27 cellular contexts compared by ENCODE assay signal in genomic region chr11:133541331-133542095, GRCh38. TPM values are rescaled to one million over a fixed set of nuclear protein-coding genes. Genes with fewer than 3 reads are reported as not detected.
DNase-seq lines count a peak whose midpoint lies in the region; ATAC-seq and TF ChIP-seq lines count a peak whose summit lies in the region.
"Had no signal": no experiment of that assay in that cellular context is flagged by ENCODE, and none has a peak within 500 bp of the region (broad histone marks: within the 10 kb centered on the region; RNA-seq: fewer than 3 reads in every experiment).

No MANE protein-coding gene starts in this region.

- H3K36me3 ChIP-seq in mesendoderm (ENCODE audit: control insufficient read depth, insufficient read depth, low read length) (no peaks in the 10 kb centered on the region), BE2C (no peaks in the 10 kb centered on the region)

- H3K4me2 ChIP-seq in mesendoderm (ENCODE audit: low read length), result no peak overlapping the region
- H3K4me2 ChIP-seq: PC-9 had no signal

- H3K4ac ChIP-seq in mesendoderm (ENCODE audit: low read depth, low read length), result no peak overlapping the region

- H3K27ac Mint-ChIP-seq in type B pancreatic cell, result no peak overlapping the region
- H3K27ac Mint-ChIP-seq: activated CD8-positive, alpha-beta T cell treated with anti-CD3 and anti-CD28 coated beads, Interleukin-2, amount 10 ng/mL, durations not matched to agents 7 days and 5 days; CD4-positive, alpha-beta memory T cell; naive B cell; stimulated activated naive B cell treated with anti-CD40 and anti-IgM and Interleukin-4, amounts not matched to agents 10 μg/mL and 1 μg/mL and 100 μg/mL, for 72 hours; T-cell had no signal

- H3K4me1 ChIP-seq in mesendoderm (ENCODE audit: control insufficient read depth, low read depth, low read length), result peaks cover 8% of the 10 kb centered on the region
- H3K4me1 ChIP-seq in BE2C, result no peaks in the 10 kb centered on the region
- H3K4me1 ChIP-seq: psoas muscle, testis had no signal

- DNase-seq in NCI-H69 (lab: John Stamatoyannopoulos, UW) (peak; percentile 6), globus pallidus (ENCODE audit: low spot score) (peak; percentile 16), mesendoderm (peak; percentile 92), type B pancreatic cell (ENCODE audit: extremely low spot score, unreplicated experiment) (no peak), sciatic nerve (ENCODE audit: low spot score) (no peak), NCI-H510A treated with DMSO at 0.1 percent for 48 hours (lab: John Stamatoyannopoulos, UW) (no peak), BE2C (no peak)
- DNase-seq: activated CD4-positive, alpha-beta T cell treated with anti-CD3 and anti-CD28 coated beads for 1 hour; activated CD8-positive, alpha-beta T cell treated with anti-CD3 and anti-CD28 coated beads, Interleukin-2, amount 10 ng/mL, durations not matched to agents 7 days and 5 days; activated naive CD4-positive, alpha-beta T cell; activated T-cell treated with anti-CD3 and anti-CD28 coated beads, Interleukin-2, amount 50 U/mL, for 1 hour; CD4-positive, alpha-beta memory T cell; cortex of kidney; GDM1; hippocampal formation; Karpas-422; mesenchymal stem cell; naive B cell; NCI-H187; NCI-H226; PC-9; psoas muscle; SIG-M5; stimulated activated naive B cell treated with anti-CD40 and anti-IgM and Interleukin-4, amounts not matched to agents 10 μg/mL and 1 μg/mL and 100 μg/mL, for 72 hours; T-cell; testis had no signal

- no peak overlapping the region for H2BK15ac ChIP-seq in mesendoderm (replicated peaks; ENCODE audit: low read depth)

- no peaks in the 10 kb centered on the region for H3K79me2 ChIP-seq in mesendoderm (ENCODE audit: control insufficient read depth, insufficient read depth, low read length)

- no CpG with 5 or more reads among the region's 14 CpGs for WGBS in mesendoderm (ENCODE audit: extremely low coverage, insufficient coverage, low lambda C conversion rate)

- H3K27ac ChIP-seq in mesendoderm (ENCODE audit: low read depth, low read length), result peak overlapping the region; percentile 5
- H3K27ac ChIP-seq: PC-9, psoas muscle, testis had no signal

- TF ChIP-seq CTCF in type B pancreatic cell (conservative IDR thresholded peaks at IDR 0.05), result peak; percentile 63
- no peak for TF ChIP-seq CTCF in BE2C (IDR thresholded peaks at IDR 0.05; ENCODE audit: low read depth, low read length)

- no peak overlapping the region for H3K4me3 Mint-ChIP-seq in type B pancreatic cell
- H3K4me3 Mint-ChIP-seq: activated CD8-positive, alpha-beta T cell treated with anti-CD3 and anti-CD28 coated beads, Interleukin-2, amount 10 ng/mL, durations not matched to agents 7 days and 5 days; CD4-positive, alpha-beta memory T cell; naive B cell; stimulated activated naive B cell treated with anti-CD40 and anti-IgM and Interleukin-4, amounts not matched to agents 10 μg/mL and 1 μg/mL and 100 μg/mL, for 72 hours; T-cell had no signal

- intact Hi-C loops in sciatic nerve (cut with DNase I), result no loop called here

- peaks cover 5% of the 10 kb centered on the region for H3K9me3 Mint-ChIP-seq in type B pancreatic cell

- peak overlapping the region; percentile 82 for H2BK5ac ChIP-seq in mesendoderm (ENCODE audit: low read length)

- peaks cover 36% of the 10 kb centered on the region for H3K4me1 Mint-ChIP-seq in type B pancreatic cell (ENCODE audit: unreplicated experiment)
- H3K4me1 Mint-ChIP-seq: CD4-positive, alpha-beta memory T cell; naive B cell; T-cell had no signal

- no peaks in the 10 kb centered on the region for H3K27me3 ChIP-seq in mesendoderm (ENCODE audit: insufficient read depth, low read length, poor library complexity)
- no peaks in the 10 kb centered on the region; the same call in 1 of the 2 replicates for H3K27me3 ChIP-seq in BE2C
- H3K27me3 ChIP-seq: testis had no signal

- H3K9me3 ChIP-seq in BE2C, result no peaks in the 10 kb centered on the region
- H3K9me3 ChIP-seq: psoas muscle, testis had no signal

- H4K8ac ChIP-seq in mesendoderm (ENCODE audit: low read depth, low read length), result no peak overlapping the region

- H3K4me3 ChIP-seq in mesendoderm (ENCODE audit: low read length) (no peak overlapping the region), BE2C (ENCODE audit: low read depth, low read length) (no peak overlapping the region)
- H3K4me3 ChIP-seq: PC-9, psoas muscle, testis had no signal

- peak overlapping the region; percentile 7 for H4K5ac ChIP-seq in mesendoderm (ENCODE audit: low read length)

- H3K18ac ChIP-seq in mesendoderm (ENCODE audit: low read length), result peak overlapping the region; percentile 3

- H3K79me1 ChIP-seq in mesendoderm (ENCODE audit: low read length), result no peaks in the 10 kb centered on the region

- no peak overlapping the region for H2AK5ac ChIP-seq in mesendoderm (ENCODE audit: low read length)

- ATAC-seq in sciatic nerve, result no peak
- ATAC-seq: activated CD8-positive, alpha-beta T cell treated with anti-CD3 and anti-CD28 coated beads, Interleukin-2, amount 10 ng/mL, durations not matched to agents 7 days and 5 days; psoas muscle; stimulated activated naive B cell treated with anti-CD40 and anti-IgM and Interleukin-4, amounts not matched to agents 10 μg/mL and 1 μg/mL and 100 μg/mL, for 72 hours; T-cell had no signal

- no peaks in the 10 kb centered on the region for H3K36me3 Mint-ChIP-seq in type B pancreatic cell
- H3K36me3 Mint-ChIP-seq: CD4-positive, alpha-beta memory T cell; naive B cell; stimulated activated naive B cell treated with anti-CD40 and anti-IgM and Interleukin-4, amounts not matched to agents 10 μg/mL and 1 μg/mL and 100 μg/mL, for 72 hours; T-cell had no signal

- peak overlapping the region; percentile 43 for H3K9ac ChIP-seq in mesendoderm (ENCODE audit: low read length)

- H3K23ac ChIP-seq in mesendoderm (ENCODE audit: low read length), result peak overlapping the region; percentile 72

- H3K27me3 Mint-ChIP-seq in type B pancreatic cell, result peaks cover 29% of the 10 kb centered on the region
- H3K27me3 Mint-ChIP-seq: CD4-positive, alpha-beta memory T cell; stimulated activated naive B cell treated with anti-CD40 and anti-IgM and Interleukin-4, amounts not matched to agents 10 μg/mL and 1 μg/mL and 100 μg/mL, for 72 hours; T-cell had no signal

- H2BK120ac ChIP-seq in mesendoderm (ENCODE audit: low read depth, low read length), result no peak overlapping the region

- peak overlapping the region; percentile 86 for H3K56ac ChIP-seq in mesendoderm (ENCODE audit: low read length)

RNA-seq across cellular contexts. Expression of gene OPCML, which starts 9.2 kb away (rescaled TPM):
- 0.76 TPM for polyA plus RNA-seq in mesendoderm (2013, experiment 1 of 2)
- 1.7 TPM for polyA plus RNA-seq in mesendoderm (2013, experiment 2 of 2)
- 0.79 and 4.6 TPM in 2 replicates for total RNA-seq in type B pancreatic cell (ENCODE audit: low replicate concordance)
- total RNA-seq in sciatic nerve, result 4.5 TPM
- not detected for polyA plus RNA-seq in BE2C (2012; ENCODE audit: insufficient read depth, insufficient read length, low read depth)
- total RNA-seq: activated CD8-positive, alpha-beta T cell treated with anti-CD3 and anti-CD28 coated beads, Interleukin-2, amount 10 ng/mL, durations not matched to agents 7 days and 5 days; bronchial epithelial cell; CD4-positive, alpha-beta memory T cell; PC-9; T-cell had no signal
- polyA plus RNA-seq: CD4-positive, alpha-beta memory T cell had no signal

Comparison
In these comparisons a context has a peak if more than half of its experiments do, and no peak if none do; other contexts are left out.
1. DNase-seq: peak in NCI-H69 (single experiment), globus pallidus (single experiment) and mesendoderm (single experiment); none in type B pancreatic cell (single experiment), sciatic nerve (single experiment), NCI-H510A treated with DMSO at 0.1 percent for 48 hours (single experiment) and BE2C (single experiment).